In genomic region chr3:46977811-46978195, GRCh38 we compare ENCODE assay signal across 10 cellular contexts. TPM values are rescaled to one million over a fixed set of nuclear protein-coding genes. Genes with fewer than 3 reads are reported as not detected.
DNase-seq lines count a peak whose midpoint lies in the region; ATAC-seq and TF ChIP-seq lines count a peak whose summit lies in the region.
"Had no signal": no experiment of that assay in that cellular context is flagged by ENCODE, and none has a peak within 500 bp of the region (broad histone marks: within the 10 kb centered on the region; RNA-seq: fewer than 3 reads in every experiment).

No MANE protein-coding gene starts in this region.

- H3K36me3 Mint-ChIP-seq in activated T-cell treated with anti-CD3 and anti-CD28 coated beads, Interleukin-2, amount 50 U/mL, for 72 hours (ENCODE audit: insufficient read depth in 2 of 2) = peaks cover 4 to 13% of the 10 kb centered on the region in 2 donors
- H3K36me3 Mint-ChIP-seq in activated naive CD8-positive, alpha-beta T cell treated with anti-CD3 and anti-CD28 coated beads, Interleukin-2, amount 50 U/mL, for 24 hours (ENCODE audit: low read depth) = peaks cover 21% of the 10 kb centered on the region
- H3K36me3 Mint-ChIP-seq in memory B cell = peaks cover 2% of the 10 kb centered on the region

- 95 to 98% methylated on average over 5 of the region's 5 CpGs for WGBS in upper lobe of left lung, 2 donors

- no peak for TF ChIP-seq EP300 in upper lobe of left lung (IDR thresholded peaks at IDR 0.05)

- H3K27me3 Mint-ChIP-seq in activated T-cell treated with anti-CD3 and anti-CD28 coated beads, Interleukin-2, amount 50 U/mL, for 72 hours (ENCODE audit: low read depth) = no peaks in the 10 kb centered on the region
- peaks cover 5% of the 10 kb centered on the region for H3K27me3 Mint-ChIP-seq in activated naive CD8-positive, alpha-beta T cell treated with anti-CD3 and anti-CD28 coated beads, Interleukin-2, amount 50 U/mL, for 24 hours
- no peaks in the 10 kb centered on the region for H3K27me3 Mint-ChIP-seq in memory B cell

- H3K4me1 Mint-ChIP-seq in activated T-cell treated with anti-CD3 and anti-CD28 coated beads, Interleukin-2, amount 50 U/mL, for 72 hours (ENCODE audit: low read depth) = peaks cover 71% of the 10 kb centered on the region
- H3K4me1 Mint-ChIP-seq in activated naive CD8-positive, alpha-beta T cell treated with anti-CD3 and anti-CD28 coated beads, Interleukin-2, amount 50 U/mL, for 24 hours = peaks cover 73% of the 10 kb centered on the region
- peaks cover 39% of the 10 kb centered on the region for H3K4me1 Mint-ChIP-seq in memory B cell

- DNase-seq in activated T-cell treated with anti-CD3 and anti-CD28 coated beads, Interleukin-2, amount 50 U/mL, for 72 hours = no peak
- DNase-seq in activated T-cell treated with anti-CD3 and anti-CD28 coated beads for 4 hours (no peak), memory B cell (ENCODE audit: low spot score in 2 of 2) (no peak), upper lobe of left lung (no peak), erythroblast (lab: John Stamatoyannopoulos, UW) (no peak), GM03348 (ENCODE audit: low spot score) (no peak)
- no peak for DNase-seq in activated naive CD8-positive, alpha-beta T cell treated with anti-CD3 and anti-CD28 coated beads, Interleukin-2, amount 50 U/mL, for 24 hours
- DNase-seq: activated gamma-delta T cell, NCI-H1930 had no signal

- H3K4me3 Mint-ChIP-seq in activated T-cell treated with anti-CD3 and anti-CD28 coated beads, Interleukin-2, amount 50 U/mL, for 72 hours = peak overlapping the region; percentile 95
- peak overlapping the region; percentile 100 for H3K4me3 Mint-ChIP-seq in activated naive CD8-positive, alpha-beta T cell treated with anti-CD3 and anti-CD28 coated beads, Interleukin-2, amount 50 U/mL, for 24 hours
- peak overlapping the region; percentile 33 for H3K4me3 Mint-ChIP-seq in memory B cell

- no peak overlapping the region for H3K4me3 ChIP-seq in upper lobe of left lung

- no peaks in the 10 kb centered on the region for H3K9me3 ChIP-seq in upper lobe of left lung

- H3K36me3 ChIP-seq in upper lobe of left lung = no peaks in the 10 kb centered on the region

- H3K9me3 Mint-ChIP-seq in activated T-cell treated with anti-CD3 and anti-CD28 coated beads, Interleukin-2, amount 50 U/mL, for 72 hours = no peaks in the 10 kb centered on the region
- H3K9me3 Mint-ChIP-seq in activated naive CD8-positive, alpha-beta T cell treated with anti-CD3 and anti-CD28 coated beads, Interleukin-2, amount 50 U/mL, for 24 hours = no peaks in the 10 kb centered on the region
- no peaks in the 10 kb centered on the region for H3K9me3 Mint-ChIP-seq in memory B cell

- H3K27ac Mint-ChIP-seq in activated T-cell treated with anti-CD3 and anti-CD28 coated beads, Interleukin-2, amount 50 U/mL, for 72 hours = peak overlapping the region; percentile 75
- peak overlapping the region; percentile 100 for H3K27ac Mint-ChIP-seq in activated naive CD8-positive, alpha-beta T cell treated with anti-CD3 and anti-CD28 coated beads, Interleukin-2, amount 50 U/mL, for 24 hours
- H3K27ac Mint-ChIP-seq in memory B cell = no peak overlapping the region

- H3K27me3 ChIP-seq in upper lobe of left lung = no peaks in the 10 kb centered on the region

- no peak for ATAC-seq in activated T-cell treated with anti-CD3 and anti-CD28 coated beads, Interleukin-2, amount 50 U/mL, for 72 hours (replicated peaks in 1 of 2)
- ATAC-seq in activated naive CD8-positive, alpha-beta T cell treated with anti-CD3 and anti-CD28 coated beads, Interleukin-2, amount 50 U/mL, for 24 hours = no peak
- ATAC-seq in memory B cell (ENCODE audit: low read depth) (no peak), upper lobe of left lung (ENCODE audit: low FRiP score in 2 of 2) (no peak), GM19328 (IDR thresholded peaks at IDR 0.05; ENCODE audit: unreplicated experiment) (no peak)

- H3K27ac ChIP-seq in upper lobe of left lung = peak overlapping the region; percentile 91 to 98 (median 94)

- peaks cover 65 to 77% (median 75%) of the 10 kb centered on the region in 4 donors for H3K4me1 ChIP-seq in upper lobe of left lung

- no peak for TF ChIP-seq CTCF in upper lobe of left lung (IDR thresholded peaks at IDR 0.05)

- no peak for TF ChIP-seq POLR2A in upper lobe of left lung (IDR thresholded peaks at IDR 0.05)
- no peak for TF ChIP-seq POLR2A in erythroblast (IDR thresholded peaks at IDR 0.05; ENCODE audit: low read length)

RNA-seq across cellular contexts. Expression of gene CCDC12, which starts 1.3 kb away (rescaled TPM):
- total RNA-seq in activated T-cell treated with anti-CD3 and anti-CD28 coated beads, Interleukin-2, amount 50 U/mL, for 72 hours = 10 to 100 TPM; 54.7 to 56.2 TPM
- 10 to 100 TPM; 42.3 to 93.2 (median 69.8) TPM for total RNA-seq in upper lobe of left lung

RNA-seq across cellular contexts. Expression of gene NBEAL2, which starts 1.7 kb away (rescaled TPM):
- total RNA-seq in activated T-cell treated with anti-CD3 and anti-CD28 coated beads, Interleukin-2, amount 50 U/mL, for 72 hours = 10 to 100 TPM; 84.0 to 87.4 TPM
- total RNA-seq in upper lobe of left lung = 100 to 1,000 TPM in 5 of 6 donors, 10 to 100 TPM in 1; 94.7 to 436 (median 163) TPM

Comparison
In these comparisons a context has a peak if more than half of its experiments do, and no peak if none do; other contexts are left out.
1. H3K4me3 Mint-ChIP-seq: peak in every context shown above with its lines; median percentile 100 in activated naive CD8-positive, alpha-beta T cell treated with anti-CD3 and anti-CD28 coated beads, Interleukin-2, amount 50 U/mL, for 24 hours; 95 in activated T-cell treated with anti-CD3 and anti-CD28 coated beads, Interleukin-2, amount 50 U/mL, for 72 hours; 33 in memory B cell.